In genomic region chr1:26391450-26391849, GRCh38 we compare ENCODE assay signal across 9 cellular contexts. TPM values are rescaled to one million over a fixed set of nuclear protein-coding genes. Genes with fewer than 3 reads are reported as not detected.
DNase-seq lines count a peak whose midpoint lies in the region; ATAC-seq and TF ChIP-seq lines count a peak whose summit lies in the region.
"Had no signal": no experiment of that assay in that cellular context is flagged by ENCODE, and none has a peak within 500 bp of the region (broad histone marks: within the 10 kb centered on the region; RNA-seq: fewer than 3 reads in every experiment).

No MANE protein-coding gene starts in this region.

- no peaks in the 10 kb centered on the region for H3K36me3 ChIP-seq in CD8-positive, alpha-beta T cell (ENCODE audit: insufficient read depth, low read length)
- H3K36me3 ChIP-seq in osteoblast (ENCODE audit: insufficient read depth, low read length): no peaks in the 10 kb centered on the region

- H2BK120ac ChIP-seq in H9 (ENCODE audit: low read depth, low read length, poor library complexity, severe bottlenecking): no peak overlapping the region

- H3K4me1 Mint-ChIP-seq in CD8-positive, alpha-beta T cell (ENCODE audit: low read depth): peaks cover 30% of the 10 kb centered on the region
- H3K4me1 Mint-ChIP-seq in H9: peaks cover 18 to 30% of the 10 kb centered on the region in 2 experiments

- no peaks in the 10 kb centered on the region for H3K27me3 Mint-ChIP-seq in CD8-positive, alpha-beta T cell (ENCODE audit: low read depth)
- peaks cover 2% of the 10 kb centered on the region; the same call in 1 of the 2 replicates for H3K27me3 Mint-ChIP-seq in H9 (ENCODE audit: low read depth)

- no peak overlapping the region for H3K23ac ChIP-seq in H9 (ENCODE audit: insufficient read length, low read depth, low read length)

- no peaks in the 10 kb centered on the region for H3K79me2 ChIP-seq in H9 (ENCODE audit: insufficient read depth, low read length)
- no peaks in the 10 kb centered on the region for H3K79me2 ChIP-seq in osteoblast (ENCODE audit: insufficient read depth, low read length)

- no peak overlapping the region for H3K4ac ChIP-seq in H9 (ENCODE audit: low read depth, low read length)

- no peak overlapping the region for H3T11ph ChIP-seq in H9 (ENCODE audit: low read length)

- no peak overlapping the region for H3K9ac ChIP-seq in H9 (ENCODE audit: extremely low read depth, insufficient read length, low read length)

- ATAC-seq in CD8-positive, alpha-beta T cell: peak; percentile 72

- no peaks in the 10 kb centered on the region for H3K23me2 ChIP-seq in H9 (ENCODE audit: insufficient read length, low read depth, low read length, poor library complexity, severe bottlenecking)

- no peak overlapping the region for H4K5ac ChIP-seq in H9 (ENCODE audit: insufficient read length, low read depth, low read length)

- H2AFZ ChIP-seq in H9 (ENCODE audit: low read length) (no peak overlapping the region), osteoblast (ENCODE audit: low read length) (no peak overlapping the region)

- no peaks in the 10 kb centered on the region for H4K20me1 ChIP-seq in H9 (ENCODE audit: control insufficient read depth, insufficient read depth, insufficient read length)
- no peaks in the 10 kb centered on the region for H4K20me1 ChIP-seq in osteoblast (ENCODE audit: insufficient read depth, low read length)

- H3K79me1 ChIP-seq in H9 (ENCODE audit: insufficient read depth, low read depth, low read length, poor library complexity, severe bottlenecking): no peaks in the 10 kb centered on the region

- no peak overlapping the region for H2AK5ac ChIP-seq in H9 (ENCODE audit: insufficient read length, low read length)

- H3K4me2 ChIP-seq in H9 (ENCODE audit: insufficient read depth, insufficient read length, low read length) (peak overlapping the region; percentile 1), osteoblast (ENCODE audit: insufficient read depth, low read length) (no peak overlapping the region)

- H3K18ac ChIP-seq in H9 (ENCODE audit: insufficient read length, low read depth, low read length): no peak overlapping the region

- peak; percentile 44 for TF ChIP-seq CTCF in CD8-positive, alpha-beta T cell (IDR thresholded peaks at IDR 0.05)
- TF ChIP-seq CTCF in H9 (conservative IDR thresholded peaks at IDR 0.05) (peak; percentile 88), osteoblast (IDR thresholded peaks at IDR 0.05; ENCODE audit: extremely low read depth, low read depth, low read length) (peak; percentile 91)

- H3K27ac ChIP-seq in CD8-positive, alpha-beta T cell (ENCODE audit: low read depth, low read length): no peak overlapping the region
- H3K27ac ChIP-seq in H9 (ENCODE audit: insufficient read length, low read depth, low read length) (no peak overlapping the region), osteoblast (ENCODE audit: low read depth, low read length) (no peak overlapping the region)

- no peak overlapping the region for H4K91ac ChIP-seq in H9 (ENCODE audit: insufficient read length, low read depth, low read length)

- H3K4me1 ChIP-seq in CD8-positive, alpha-beta T cell (ENCODE audit: insufficient read depth, low read length): peaks cover 27% of the 10 kb centered on the region
- H3K4me1 ChIP-seq in H9 (ENCODE audit: insufficient read depth, low read length): peaks cover 2% of the 10 kb centered on the region; the same call in 1 of the 2 replicates
- peaks cover 11% of the 10 kb centered on the region for H3K4me1 ChIP-seq in osteoblast (ENCODE audit: insufficient read depth, low read length)

- H3K4me3 ChIP-seq in CD8-positive, alpha-beta T cell (ENCODE audit: low read depth, low read length): no peak overlapping the region
- H3K4me3 ChIP-seq in osteoblast (ENCODE audit: insufficient read depth, low read length): no peak overlapping the region

- no peak overlapping the region for H2BK5ac ChIP-seq in H9 (ENCODE audit: insufficient read length, low read length)

- no peak overlapping the region for H4K8ac ChIP-seq in H9 (replicated peaks; ENCODE audit: insufficient read length, low read depth, low read length)

- WGBS in H9 (ENCODE audit: extremely low coverage, insufficient read length, low lambda C conversion rate): no CpG with 5 or more reads among the region's 3 CpGs

- H3K14ac ChIP-seq in H9 (ENCODE audit: insufficient read depth, low read length): no peak overlapping the region

- H3K56ac ChIP-seq in H9 (ENCODE audit: insufficient read length, low read depth, low read length): no peak overlapping the region

- no peaks in the 10 kb centered on the region for H3K27me3 ChIP-seq in CD8-positive, alpha-beta T cell (ENCODE audit: insufficient read depth, low read length)
- no peaks in the 10 kb centered on the region for H3K27me3 ChIP-seq in H9 (ENCODE audit: insufficient read depth, low read length)
- no peaks in the 10 kb centered on the region for H3K27me3 ChIP-seq in osteoblast (ENCODE audit: insufficient read depth, low read length)

- no peaks in the 10 kb centered on the region for H3K9me3 ChIP-seq in CD8-positive, alpha-beta T cell (ENCODE audit: low read length)
- no peaks in the 10 kb centered on the region for H3K9me3 ChIP-seq in H9 (ENCODE audit: control insufficient read depth, low read depth, low read length)
- no peaks in the 10 kb centered on the region for H3K9me3 ChIP-seq in osteoblast (ENCODE audit: low read depth, low read length)

- no peak overlapping the region for H2BK15ac ChIP-seq in H9 (ENCODE audit: low read depth, low read length)

- no peak overlapping the region for H2BK12ac ChIP-seq in H9 (ENCODE audit: insufficient read length, low read depth, low read length)

- peak in 5 of 7 experiments; percentile 32 to 71 (median 48) for DNase-seq in CD8-positive, alpha-beta T cell
- DNase-seq in H9 (peak; percentile 60), T follicular helper cell (ENCODE audit: low read depth) (peak; percentile 19), osteoblast (ENCODE audit: insufficient read length, low spot score, missing footprints) (peak; percentile 90), GOT3 (lab: John Stamatoyannopoulos, UW) (no peak), middle frontal gyrus (ENCODE audit: extremely low spot score, low spot score) (no peak), cardiac septum (ENCODE audit: low spot score) (no peak)
- peak; percentile 6 for DNase-seq in effector CD8-positive, alpha-beta T cell (lab: John Stamatoyannopoulos, UW)

- H3K4me3 Mint-ChIP-seq in CD8-positive, alpha-beta T cell: no peak overlapping the region
- H3K4me3 Mint-ChIP-seq in H9: no peak overlapping the region

- H2BK20ac ChIP-seq in H9 (ENCODE audit: low read depth, low read length, poor library complexity, severe bottlenecking): no peak overlapping the region

- POLR2A ChIA-PET in CD8-positive, alpha-beta T cell (lab: Charles Lee): interaction anchor here (0.6 to 1.2 kb wide), 4 partner anchors 13 to 69 kb away, joined by 3 to 5 read pairs (median 4); no protein-coding TSS in a partner anchor

- intact Hi-C loops in CD8-positive, alpha-beta T cell (cut with DNase I, micrococcal nuclease): loop anchor here (1.0 to 10.0 kb wide), 7 partner anchors 17 to 227 kb away; partner anchors contain the start of genes C1orf232 (in 1 of the 2) and ZNF593 (in 1 of the 2)
- intact Hi-C loops in cardiac septum (cut with DNase I): no loop called here

- H3K36me3 Mint-ChIP-seq in CD8-positive, alpha-beta T cell: no peaks in the 10 kb centered on the region
- no peaks in the 10 kb centered on the region for H3K36me3 Mint-ChIP-seq in H9 (ENCODE audit: insufficient read depth in 1 of 3, low read depth in 3 of 3)

- no peaks in the 10 kb centered on the region for H3K9me3 Mint-ChIP-seq in CD8-positive, alpha-beta T cell
- no peaks in the 10 kb centered on the region for H3K9me3 Mint-ChIP-seq in H9

- no peak overlapping the region for H3K27ac Mint-ChIP-seq in CD8-positive, alpha-beta T cell
- no peak overlapping the region for H3K27ac Mint-ChIP-seq in H9

- CTCF ChIA-PET in CD8-positive, alpha-beta T cell (lab: Charles Lee): interaction anchor here (0.6 to 3.3 kb wide), 23 partner anchors 13 to 229 kb away, joined by 3 to 25 read pairs (median 5); partner anchors contain the start of genes CD52 and ZNF593

RNA-seq across cellular contexts. Expression of gene ZNF683, which starts 18.9 kb away (rescaled TPM):
- total RNA-seq in CD8-positive, alpha-beta T cell: 10 to 100 TPM in 1 of 2 experiments, 1 to 10 TPM in 1; 8.4 to 10.9 TPM
- total RNA-seq in H9 (2021): not detected in 2 replicates
- not detected in 2 replicates for total RNA-seq in osteoblast
- total RNA-seq in cardiac septum: not detected
- total RNA-seq: pulmonary artery endothelial cell had no signal

RNA-seq across cellular contexts. Expression of gene LIN28A, which starts 19.2 kb away (rescaled TPM):
- not detected for total RNA-seq in CD8-positive, alpha-beta T cell
- 1,267 and 1,289 TPM in 2 replicates for total RNA-seq in H9 (2021)
- total RNA-seq in osteoblast: not detected in 2 replicates
- total RNA-seq in cardiac septum: not detected
- total RNA-seq: pulmonary artery endothelial cell had no signal

RNA-seq across cellular contexts. Expression of gene CRYBG2, which starts 37.5 kb away (rescaled TPM):
- 1 to 10 TPM in 1 of 2 experiments, under 1 TPM in 1; 0.33 to 1.0 TPM for total RNA-seq in CD8-positive, alpha-beta T cell
- total RNA-seq in H9 (2021): 11.8 and 12.8 TPM in 2 replicates
- not detected in 2 replicates for total RNA-seq in osteoblast
- total RNA-seq in cardiac septum: not detected
- total RNA-seq: pulmonary artery endothelial cell had no signal

RNA-seq across cellular contexts. Expression of gene DHDDS, which starts 40.7 kb away (rescaled TPM):
- 10 to 100 TPM; 23.9 to 29.2 TPM for total RNA-seq in CD8-positive, alpha-beta T cell
- total RNA-seq in H9 (2021) (49.8 and 61.2 TPM in 2 replicates), osteoblast (56.6 and 63.3 TPM in 2 replicates), cardiac septum (34.9 TPM)

Comparison
In these comparisons a context has a peak if more than half of its experiments do, and no peak if none do; other contexts are left out.
1. DNase-seq: peak in CD8-positive, alpha-beta T cell (5 of 7), H9 (single experiment), T follicular helper cell (single experiment), effector CD8-positive, alpha-beta T cell (single experiment) and osteoblast (single experiment); none in GOT3 (single experiment), middle frontal gyrus (single experiment) and cardiac septum (single experiment).
2. RNA of gene LIN28A, which starts 19.2 kb away (total RNA-seq): 1,267 to 1,289 TPM in H9; not detected in CD8-positive, alpha-beta T cell, not detected in osteoblast and not detected in cardiac septum (single experiment); every median in the first group is over 1,000 times any median in the second.
3. Peak in every context shown above with its lines, with median percentiles within 50 percentile points of each other: CTCF ChIP-seq.